23 cellular contexts compared by ENCODE assay signal in genomic region chr3:62020706-62021105, GRCh38.
DNase-seq lines count a peak whose midpoint lies in the region; ATAC-seq and TF ChIP-seq lines count a peak whose summit lies in the region.
"Had no signal": no experiment of that assay in that cellular context is flagged by ENCODE, and none has a peak within 500 bp of the region (broad histone marks: within the 10 kb centered on the region; RNA-seq: fewer than 3 reads in every experiment).

No MANE protein-coding gene starts in this region.

- DNase-seq in right cardiac atrium (peak in 1 of 3 donors; percentile 31), Right ventricle myocardium superior (no peak), endothelial cell (ENCODE audit: low spot score) (no peak), sigmoid colon (no peak)
- DNase-seq: AML-193; Caco-2; Calu3; CD4-positive, alpha-beta T cell; CD8-positive, alpha-beta T cell; DMS 273 treated with DMSO at 0.1 percent for 48 hours; DMS153; DMS53; DMS79; DND-41; EL; GDM1 had no signal

- H3K4me1 ChIP-seq in right cardiac atrium (ENCODE audit: control insufficient read depth, insufficient read depth, low read length) (peaks cover 2% of the 10 kb centered on the region), sigmoid colon (no peaks in the 10 kb centered on the region)
- H3K4me1 ChIP-seq: A549; BLaER1 treated with 17β-estradiol and CSF1 and Interleukin-3, amounts not matched to agents 10 nM and 100 nM; Caco-2 had no signal

- no peak for ATAC-seq in right cardiac atrium
- no peak for ATAC-seq in Right ventricle myocardium superior (ENCODE audit: poor library complexity)
- ATAC-seq in HG03457 (IDR thresholded peaks at IDR 0.05; ENCODE audit: unreplicated experiment), result no peak
- ATAC-seq: A549; CD8-positive, alpha-beta T cell; GM12878 had no signal

- peaks cover 24% of the 10 kb centered on the region for H3K4me1 Mint-ChIP-seq in endothelial cell (ENCODE audit: unreplicated experiment)
- H3K4me1 Mint-ChIP-seq: B cell had no signal

- TF ChIP-seq CTCF in endothelial cell (IDR thresholded peaks at IDR 0.05; ENCODE audit: unreplicated experiment) (no peak), sigmoid colon (IDR thresholded peaks at IDR 0.05) (no peak)

- H3K36me3 ChIP-seq in sigmoid colon, result no peaks in the 10 kb centered on the region

- H3K9me3 Mint-ChIP-seq in endothelial cell (ENCODE audit: unreplicated experiment), result no peaks in the 10 kb centered on the region
- H3K9me3 Mint-ChIP-seq: CD8-positive, alpha-beta T cell had no signal

- H3K4me3 ChIP-seq in right cardiac atrium (ENCODE audit: low read length) (no peak overlapping the region), sigmoid colon (no peak overlapping the region)
- H3K4me3 ChIP-seq: A549; BLaER1 treated with 17β-estradiol and CSF1 and Interleukin-3, amounts not matched to agents 10 nM and 100 nM; GM12878 had no signal

- peaks cover 3% of the 10 kb centered on the region for H3K27me3 Mint-ChIP-seq in endothelial cell (ENCODE audit: unreplicated experiment)
- H3K27me3 Mint-ChIP-seq: B cell had no signal

- H3K4me3 Mint-ChIP-seq in endothelial cell (ENCODE audit: unreplicated experiment), result no peak overlapping the region
- H3K4me3 Mint-ChIP-seq: B cell; CD4-positive, alpha-beta T cell; CD8-positive, alpha-beta T cell had no signal

- no peak for TF ChIP-seq EP300 in sigmoid colon (IDR thresholded peaks at IDR 0.05)

- no peak for TF ChIP-seq POLR2A in sigmoid colon (IDR thresholded peaks at IDR 0.05)

- peak overlapping the region; percentile 10 for H3K27ac ChIP-seq in right cardiac atrium (ENCODE audit: low read length)
- no peak overlapping the region for H3K27ac ChIP-seq in sigmoid colon
- H3K27ac ChIP-seq: 22Rv1; A549; BLaER1 treated with 17β-estradiol and CSF1 and Interleukin-3, amounts not matched to agents 10 nM and 100 nM; C4-2B had no signal

- peak overlapping the region; percentile 86 for H3K27ac Mint-ChIP-seq in endothelial cell (ENCODE audit: unreplicated experiment)
- H3K27ac Mint-ChIP-seq: B cell; CD4-positive, alpha-beta T cell; CD8-positive, alpha-beta T cell had no signal

- intact Hi-C loops in right cardiac atrium (cut with DNase I), result no loop called here
- intact Hi-C loops in Right ventricle myocardium superior (cut with DNase I), result no loop called here
- intact Hi-C loops in sigmoid colon (cut with DNase I), result no loop called here

- H3K36me3 Mint-ChIP-seq in endothelial cell (ENCODE audit: low read depth, unreplicated experiment), result peaks cover 7% of the 10 kb centered on the region
- H3K36me3 Mint-ChIP-seq: CD8-positive, alpha-beta T cell had no signal

- WGBS in right cardiac atrium, result 88% methylated on average over 2 of the region's 2 CpGs
- WGBS in sigmoid colon, 2 donors, result 86 to 87% methylated on average over 2 of the region's 2 CpGs

- H3K27me3 ChIP-seq in right cardiac atrium (ENCODE audit: control insufficient read depth, insufficient read depth) (no peaks in the 10 kb centered on the region), sigmoid colon (no peaks in the 10 kb centered on the region)
- H3K27me3 ChIP-seq: BLaER1 treated with 17β-estradiol and CSF1 and Interleukin-3, amounts not matched to agents 10 nM and 100 nM had no signal

- H3K9me3 ChIP-seq in right cardiac atrium (ENCODE audit: control insufficient read depth, low read length), result no peaks in the 10 kb centered on the region
- no peaks in the 10 kb centered on the region for H3K9me3 ChIP-seq in sigmoid colon
- H3K9me3 ChIP-seq: A549, Caco-2 had no signal
